In genomic region chr21:46091631-46092025, GRCh38 we compare ENCODE assay signal across 17 cellular contexts. TPM values are rescaled to one million over a fixed set of nuclear protein-coding genes. Genes with fewer than 3 reads are reported as not detected.
DNase-seq lines count a peak whose midpoint lies in the region; ATAC-seq and TF ChIP-seq lines count a peak whose summit lies in the region.
"Had no signal": no experiment of that assay in that cellular context is flagged by ENCODE, and none has a peak within 500 bp of the region (broad histone marks: within the 10 kb centered on the region; RNA-seq: fewer than 3 reads in every experiment).

No MANE protein-coding gene starts in this region.

- H3K9me3 ChIP-seq in mucosa of rectum (ENCODE audit: control insufficient read depth in 2 of 2, low read length in 2 of 2), result no peaks in the 10 kb centered on the region
- H3K9me3 ChIP-seq in subcutaneous abdominal adipose tissue (ENCODE audit: control insufficient read depth in 5 of 5, low read length in 5 of 5), result peaks cover 0 to 5% (median 3%) of the 10 kb centered on the region in 5 donors
- H3K9me3 ChIP-seq: HAP-1 had no signal

- H3K27ac Mint-ChIP-seq in chondrocyte (ENCODE audit: unreplicated experiment), result peak overlapping the region; percentile 95
- H3K27ac Mint-ChIP-seq: activated CD4-positive, alpha-beta T cell treated with anti-CD3 and anti-CD28 coated beads, Interleukin-2, amount 10 ng/mL, durations not matched to agents 7 days and 5 days; T-helper 17 cell had no signal

- H3K27me3 ChIP-seq in mucosa of rectum (ENCODE audit: control insufficient read depth in 2 of 2, insufficient read depth in 2 of 2, low read length in 2 of 2) (no peaks in the 10 kb centered on the region), subcutaneous abdominal adipose tissue (ENCODE audit: control insufficient read depth in 5 of 5, insufficient read depth in 4 of 5, low read length in 5 of 5) (peaks cover 0 to 4% (median 0%) of the 10 kb centered on the region in 5 donors)

- no peak for ATAC-seq in GM19324 (IDR thresholded peaks at IDR 0.05; ENCODE audit: low FRiP score, unreplicated experiment)
- no peak for ATAC-seq in HG03196 (IDR thresholded peaks at IDR 0.05; ENCODE audit: unreplicated experiment)
- ATAC-seq: naive thymus-derived CD8-positive, alpha-beta T cell; T-helper 17 cell had no signal

- H3K4me1 ChIP-seq in mucosa of rectum (ENCODE audit: control insufficient read depth in 2 of 2, insufficient read depth in 2 of 2, low read length in 2 of 2) (peaks cover 0 to 2% of the 10 kb centered on the region in 2 donors), subcutaneous abdominal adipose tissue (ENCODE audit: control insufficient read depth in 5 of 5, insufficient read depth in 5 of 5, low read length in 5 of 5) (peaks cover 4 to 29% (median 19%) of the 10 kb centered on the region in 5 donors)
- H3K4me1 ChIP-seq: HAP-1 had no signal

- no peak for TF ChIP-seq CTCF in chondrocyte (IDR thresholded peaks at IDR 0.05)

- H3K36me3 ChIP-seq in mucosa of rectum (ENCODE audit: control insufficient read depth in 2 of 2, insufficient read depth in 2 of 2, low read length in 2 of 2) (no peaks in the 10 kb centered on the region), subcutaneous abdominal adipose tissue (ENCODE audit: control insufficient read depth in 5 of 5, insufficient read depth in 5 of 5, low read length in 5 of 5) (no peaks in the 10 kb centered on the region)
- H3K36me3 ChIP-seq: HAP-1 had no signal

- no peaks in the 10 kb centered on the region for H3K27me3 Mint-ChIP-seq in chondrocyte (ENCODE audit: low read depth)
- H3K27me3 Mint-ChIP-seq: naive thymus-derived CD8-positive, alpha-beta T cell had no signal

- H3K27ac ChIP-seq in mucosa of rectum (ENCODE audit: low read depth in 2 of 2, low read length in 2 of 2) (peak overlapping the region; percentile 77 to 91), subcutaneous abdominal adipose tissue (ENCODE audit: low read depth, low read length) (peak overlapping the region; percentile 72)
- H3K27ac ChIP-seq: PC-9 had no signal

- peaks cover 28% of the 10 kb centered on the region for H3K9me3 Mint-ChIP-seq in chondrocyte (ENCODE audit: low read depth)

- DNase-seq in ELF-1 (ENCODE audit: low read depth, low spot score) (peak; percentile 0), chondrocyte (ENCODE audit: low spot score) (no peak), cerebellar nuclear complex (lab: John Stamatoyannopoulos, UW) (no peak), hepatic stellate cell (ENCODE audit: low spot score) (no peak)
- DNase-seq: activated CD4-positive, alpha-beta T cell treated with anti-CD3 and anti-CD28 coated beads, Interleukin-2, amount 10 ng/mL, durations not matched to agents 7 days and 5 days; activated effector memory CD4-positive, alpha-beta T cell treated with Interleukin-2 at 50 U/mL for 16 hours; CD8-positive, alpha-beta memory T cell; naive thymus-derived CD8-positive, alpha-beta T cell; NCI-H2227 treated with DMSO at 0.1 percent for 48 hours; PC-9; stimulated activated CD8-positive, alpha-beta memory T cell treated with anti-CD3 and anti-CD28 coated beads, Interleukin-4, amount 100 ng/mL, for 48 hours; T-helper 17 cell had no signal

- H3K36me3 Mint-ChIP-seq in chondrocyte (ENCODE audit: low read depth), result no peaks in the 10 kb centered on the region

- no peak overlapping the region for H3K4me3 Mint-ChIP-seq in chondrocyte (ENCODE audit: unreplicated experiment)
- H3K4me3 Mint-ChIP-seq: activated CD4-positive, alpha-beta T cell treated with anti-CD3 and anti-CD28 coated beads, Interleukin-2, amount 10 ng/mL, durations not matched to agents 7 days and 5 days; T-helper 17 cell had no signal

- H3K9ac ChIP-seq in mucosa of rectum (ENCODE audit: low read depth in 1 of 2, low read length in 2 of 2) (peak overlapping the region in 1 of 2 donors; percentile 47), subcutaneous abdominal adipose tissue (ENCODE audit: low read length in 5 of 5) (no peak overlapping the region)

- H3K4me1 Mint-ChIP-seq in chondrocyte (ENCODE audit: low read depth), result peaks cover 20% of the 10 kb centered on the region
- H3K4me1 Mint-ChIP-seq: activated CD4-positive, alpha-beta T cell treated with anti-CD3 and anti-CD28 coated beads, Interleukin-2, amount 10 ng/mL, durations not matched to agents 7 days and 5 days had no signal

- H3K4me3 ChIP-seq in mucosa of rectum (ENCODE audit: low read length in 2 of 2) (no peak overlapping the region), subcutaneous abdominal adipose tissue (ENCODE audit: low read depth in 1 of 5, low read length in 5 of 5) (peak overlapping the region in 2 of 5 donors; percentile 6 to 28)
- H3K4me3 ChIP-seq: HAP-1, PC-9 had no signal

RNA-seq across cellular contexts. Expression of gene COL6A2, which starts 6.3 kb away (rescaled TPM):
- total RNA-seq in chondrocyte, result 1,314 to 1,671 TPM (median 1,646 TPM) in 3 replicates
